Comparison of ENCODE assay signal across 7 cellular contexts in the genomic region with DNA sequence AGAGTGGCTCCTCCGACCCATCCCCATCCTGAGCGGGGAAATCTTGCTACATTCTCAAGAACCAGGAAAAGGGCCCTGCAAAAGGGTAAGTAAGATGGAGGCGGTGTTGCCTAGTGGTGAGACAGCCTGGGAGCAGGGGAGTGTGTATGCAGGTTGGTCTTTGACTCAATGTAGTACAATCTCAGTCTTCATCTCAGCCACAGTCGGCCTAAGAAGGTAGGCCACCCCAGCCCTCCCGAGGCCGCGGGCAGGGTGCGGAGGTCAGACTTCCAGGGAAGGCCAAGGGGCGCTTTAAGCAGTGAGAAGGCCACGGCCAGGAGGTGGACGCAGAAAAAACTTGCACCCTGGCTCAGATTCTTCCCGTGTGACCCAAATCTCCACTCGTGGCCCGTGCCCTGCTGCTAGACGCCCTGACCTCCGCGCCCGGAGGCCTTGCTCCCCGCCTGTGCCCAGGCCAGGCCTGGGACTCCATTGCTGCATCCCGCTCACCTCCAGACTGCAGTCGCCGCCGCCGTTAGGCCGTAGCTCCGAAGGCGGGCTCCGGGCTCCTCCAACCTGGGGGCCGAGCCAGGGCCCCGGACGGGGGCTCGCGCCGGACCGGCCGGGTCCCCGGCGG. TPM values are rescaled to one million over a fixed set of nuclear protein-coding genes. Genes with fewer than 3 reads are reported as not detected.
A peak's percentile ranks its signal among the peaks of the same experiment; 100 is the strongest.
DNase-seq lines count a peak whose midpoint lies in the region; ATAC-seq and TF ChIP-seq lines count a peak whose summit lies in the region.

No MANE protein-coding gene starts in this region.

- H3K79me2 ChIP-seq in DOHH2 (ENCODE audit: control insufficient read depth, low read length) = peaks cover 100% of the 10 kb centered on the region

- peaks cover 55% of the 10 kb centered on the region for H3K36me3 ChIP-seq in DOHH2 (ENCODE audit: control insufficient read depth, low read length)
- no peaks in the 10 kb centered on the region for H3K36me3 ChIP-seq in esophagus muscularis mucosa

- H3K4me3 ChIP-seq in DOHH2 (ENCODE audit: low read length) (peak overlapping the region; percentile 90), esophagus muscularis mucosa (peak overlapping the region; percentile 72 to 94 (median 91))

- H3K9me2 ChIP-seq in DOHH2 (replicated peaks; ENCODE audit: control insufficient read depth, low read length) = no peaks in the 10 kb centered on the region

- H3K9me3 Mint-ChIP-seq in T-helper 1 cell treated with Interleukin-12 subunit alpha and Interleukin-12 subunit beta and Interleukin-4 antibody, amounts not matched to agents 30 μg/mL and 1 μg/mL, for 36 hours = no peaks in the 10 kb centered on the region
- H3K9me3 Mint-ChIP-seq in neural crest cell = no peaks in the 10 kb centered on the region

- intact Hi-C loops in esophagus muscularis mucosa (cut with DNase I) = no loop called here

- H3K27me3 ChIP-seq in DOHH2 (ENCODE audit: control insufficient read depth, low read length) (no peaks in the 10 kb centered on the region), esophagus muscularis mucosa (no peaks in the 10 kb centered on the region)

- H3K4me1 ChIP-seq in DOHH2 (ENCODE audit: control insufficient read depth, low read length) = peaks cover 23% of the 10 kb centered on the region
- H3K4me1 ChIP-seq in esophagus muscularis mucosa = peaks cover 6 to 27% (median 21%) of the 10 kb centered on the region in 4 donors

- ATAC-seq in GM19395 (IDR thresholded peaks at IDR 0.05; ENCODE audit: unreplicated experiment) (peak; percentile 48), HG03457 (IDR thresholded peaks at IDR 0.05; ENCODE audit: unreplicated experiment) (peak; percentile 20)

- 37% methylated on average over 4 of the region's 38 CpGs for WGBS in esophagus muscularis mucosa

- H4K20me1 ChIP-seq in DOHH2 (ENCODE audit: control insufficient read depth, insufficient read depth, low read depth, low read length) = 0 out of 2 replicates have a peak, but pooled peaks cover 4% of the 10 kb centered on the region

- H3K27ac ChIP-seq in DOHH2 (ENCODE audit: low read depth, low read length) (peak overlapping the region; percentile 75), esophagus muscularis mucosa (replicated peaks in 1 of 4) (peak overlapping the region; percentile 88 to 93 (median 90))

- peak overlapping the region; percentile 93 for H3K4me3 Mint-ChIP-seq in T-helper 1 cell treated with Interleukin-12 subunit alpha and Interleukin-12 subunit beta and Interleukin-4 antibody, amounts not matched to agents 30 μg/mL and 1 μg/mL, for 36 hours
- peak overlapping the region; percentile 88 for H3K4me3 Mint-ChIP-seq in neural crest cell

- no peak for TF ChIP-seq POLR2A in esophagus muscularis mucosa (IDR thresholded peaks at IDR 0.05; ENCODE audit: low read depth)

- peak overlapping the region; percentile 78 for H3K27ac Mint-ChIP-seq in T-helper 1 cell treated with Interleukin-12 subunit alpha and Interleukin-12 subunit beta and Interleukin-4 antibody, amounts not matched to agents 30 μg/mL and 1 μg/mL, for 36 hours
- peak overlapping the region; percentile 95 for H3K27ac Mint-ChIP-seq in neural crest cell (ENCODE audit: unreplicated experiment)

- H3F3A ChIP-seq in DOHH2 (ENCODE audit: control insufficient read depth, insufficient read depth) = peaks cover 3% of the 10 kb centered on the region; the same call in 1 of the 2 replicates

- peaks cover 34% of the 10 kb centered on the region for H3K36me3 Mint-ChIP-seq in T-helper 1 cell treated with Interleukin-12 subunit alpha and Interleukin-12 subunit beta and Interleukin-4 antibody, amounts not matched to agents 30 μg/mL and 1 μg/mL, for 36 hours (ENCODE audit: low read depth)
- peaks cover 6% of the 10 kb centered on the region for H3K36me3 Mint-ChIP-seq in neural crest cell (ENCODE audit: low read depth)

- TF ChIP-seq CTCF in DOHH2 (IDR thresholded peaks at IDR 0.05; ENCODE audit: low read depth, low read length, poor library complexity, severe bottlenecking) (peak; percentile 9), esophagus muscularis mucosa (IDR thresholded peaks at IDR 0.05) (no peak), neural crest cell (conservative IDR thresholded peaks at IDR 0.05) (no peak)

- DNase-seq in esophagus muscularis mucosa (ENCODE audit: extremely low spot score) (no peak), neural crest cell (ENCODE audit: low read depth, low spot score) (no peak), H4 (ENCODE audit: low spot score) (no peak)

- H3K4me2 ChIP-seq in DOHH2 (ENCODE audit: low read length) = peak overlapping the region; percentile 75

- TF ChIP-seq EP300 in esophagus muscularis mucosa (IDR thresholded peaks at IDR 0.05) = no peak

- H3K9me3 ChIP-seq in DOHH2 (ENCODE audit: control insufficient read depth, insufficient read depth, low read length) (no peaks in the 10 kb centered on the region), esophagus muscularis mucosa (no peaks in the 10 kb centered on the region)

- H3K4me1 Mint-ChIP-seq in T-helper 1 cell treated with Interleukin-12 subunit alpha and Interleukin-12 subunit beta and Interleukin-4 antibody, amounts not matched to agents 30 μg/mL and 1 μg/mL, for 36 hours (ENCODE audit: low read depth) = peaks cover 33% of the 10 kb centered on the region
- H3K4me1 Mint-ChIP-seq in neural crest cell = peaks cover 41% of the 10 kb centered on the region

- H3K27me3 Mint-ChIP-seq in T-helper 1 cell treated with Interleukin-12 subunit alpha and Interleukin-12 subunit beta and Interleukin-4 antibody, amounts not matched to agents 30 μg/mL and 1 μg/mL, for 36 hours (ENCODE audit: low read depth) = no peaks in the 10 kb centered on the region
- no peaks in the 10 kb centered on the region for H3K27me3 Mint-ChIP-seq in neural crest cell (ENCODE audit: low read depth)

RNA-seq across cellular contexts. Expression of a gene that starts 0.4 kb away (rescaled TPM):
- 1 to 10 TPM in 1 of 4 donors, under 1 TPM in 2, not detected in 1; under 0.01 to 1.4 (median 0.17) TPM for total RNA-seq in esophagus muscularis mucosa
- 147 and 149 TPM in 2 replicates for total RNA-seq in neural crest cell
- 45.8 and 61.9 TPM in 2 replicates for total RNA-seq in H4 (2014; rRNA removed; shearing (Covaris generic))

RNA-seq across cellular contexts. Expression of a gene that starts 0.5 kb away (rescaled TPM):
- total RNA-seq in esophagus muscularis mucosa (1 to 10 TPM; 7.1 to 9.7 (median 8.9) TPM), neural crest cell (55.5 and 60.5 TPM in 2 replicates)
- total RNA-seq in H4 (2014; rRNA removed; shearing (Covaris generic)) = 71.0 and 94.6 TPM in 2 replicates

RNA-seq across cellular contexts. Expression of a gene that starts 14.2 kb away (rescaled TPM):
- 10 to 100 TPM; 19.1 to 35.7 (median 27.4) TPM for total RNA-seq in esophagus muscularis mucosa
- total RNA-seq in neural crest cell = 28.8 and 30.2 TPM in 2 replicates
- 29.4 and 35.1 TPM in 2 replicates for total RNA-seq in H4 (2014; rRNA removed; shearing (Covaris generic))

RNA-seq across cellular contexts. Expression of a gene that starts 19.7 kb away (rescaled TPM):
- total RNA-seq in esophagus muscularis mucosa = not detected
- total RNA-seq in neural crest cell = 0.25 TPM in 1 of 2 replicates, not detected in the other
- not detected in 2 replicates for total RNA-seq in H4 (2014; rRNA removed; shearing (Covaris generic))

RNA-seq across cellular contexts. Expression of a gene that starts 41.7 kb away (rescaled TPM):
- total RNA-seq in esophagus muscularis mucosa (1 to 10 TPM in 3 of 4 donors, under 1 TPM in 1; 0.83 to 9.7 (median 2.9) TPM), neural crest cell (not detected in 2 replicates)
- total RNA-seq in H4 (2014; rRNA removed; shearing (Covaris generic)) = 0.04 TPM in 1 of 2 replicates, not detected in the other

Comparison
In these comparisons a context has a peak if more than half of its experiments do, and no peak if none do; other contexts are left out.
1. RNA of a gene that starts 0.4 kb away (total RNA-seq): 147 to 149 TPM in neural crest cell and 45.8 to 61.9 TPM in H4; under 0.01 to 1.4 TPM in esophagus muscularis mucosa; every median in the first group is over 10 times any median in the second.